ENCODE assay signal across 11 cellular contexts in genomic region chr9:84711936-84712335, GRCh38. TPM values are rescaled to one million over a fixed set of nuclear protein-coding genes. Genes with fewer than 3 reads are reported as not detected.
DNase-seq lines count a peak whose midpoint lies in the region; ATAC-seq and TF ChIP-seq lines count a peak whose summit lies in the region.
"Had no signal": no experiment of that assay in that cellular context is flagged by ENCODE, and none has a peak within 500 bp of the region (broad histone marks: within the 10 kb centered on the region; RNA-seq: fewer than 3 reads in every experiment).

No MANE protein-coding gene starts in this region.

- no peaks in the 10 kb centered on the region for H3K79me2 ChIP-seq in osteoblast (ENCODE audit: insufficient read depth, low read length)

- TF ChIP-seq CTCF in astrocyte of the cerebellum (IDR thresholded peaks at IDR 0.05; ENCODE audit: low read depth, low read length, missing control alignments) = no peak
- no peak for TF ChIP-seq CTCF in osteoblast (IDR thresholded peaks at IDR 0.05; ENCODE audit: extremely low read depth, low read depth, low read length)

- H2AFZ ChIP-seq in osteoblast (ENCODE audit: low read length) = no peak overlapping the region

- no peaks in the 10 kb centered on the region for H3K9me3 ChIP-seq in osteoblast (ENCODE audit: low read depth, low read length)
- H3K9me3 ChIP-seq: testis had no signal

- in situ Hi-C loops in astrocyte of the cerebellum (cut with HindIII; ENCODE audit: low sequenced_read_pairs) = no loop called here

- H3K27me3 ChIP-seq in osteoblast (ENCODE audit: insufficient read depth, low read length) = no peaks in the 10 kb centered on the region
- H3K27me3 ChIP-seq: testis had no signal

- H3K4me1 ChIP-seq in osteoblast (ENCODE audit: insufficient read depth, low read length) = no peaks in the 10 kb centered on the region
- H3K4me1 ChIP-seq: testis had no signal

- ATAC-seq in HG03378 (IDR thresholded peaks at IDR 0.05; ENCODE audit: unreplicated experiment) = no peak

- H3K4me3 ChIP-seq in astrocyte of the cerebellum (ENCODE audit: low read depth, low read length) (no peak overlapping the region), osteoblast (ENCODE audit: insufficient read depth, low read length) (no peak overlapping the region)
- H3K4me3 ChIP-seq: skin epidermis, testis had no signal

- DNase-seq in Daoy (ENCODE audit: low read depth) (peak; percentile 92), MV-4-11 (lab: John Stamatoyannopoulos, UW) (peak; percentile 73), astrocyte of the cerebellum (ENCODE audit: low read depth) (peak; percentile 67), medulla oblongata (ENCODE audit: extremely low spot score) (peak; percentile 88), GM03348 (ENCODE audit: low spot score) (no peak), hepatic stellate cell (ENCODE audit: low spot score) (no peak), osteoblast (ENCODE audit: insufficient read length, low spot score, missing footprints) (no peak)
- DNase-seq: testis had no signal

- H3K36me3 ChIP-seq in osteoblast (ENCODE audit: insufficient read depth, low read length) = no peaks in the 10 kb centered on the region

- H4K20me1 ChIP-seq in osteoblast (ENCODE audit: insufficient read depth, low read length) = no peaks in the 10 kb centered on the region

- no peak overlapping the region for H3K27ac ChIP-seq in osteoblast (ENCODE audit: low read depth, low read length)
- H3K27ac ChIP-seq: HL-60, testis had no signal

- no peak overlapping the region for H3K4me2 ChIP-seq in osteoblast (ENCODE audit: insufficient read depth, low read length)

RNA-seq across cellular contexts. Expression of gene NTRK2, which starts 42.4 kb away (rescaled TPM):
- 0.29 and 0.54 TPM in 2 replicates for total RNA-seq in Daoy (2014; rRNA removed; shearing (Covaris generic))
- total RNA-seq in osteoblast = 3.3 and 5.6 TPM in 2 replicates

Comparison
In these comparisons a context has a peak if more than half of its experiments do, and no peak if none do; other contexts are left out.
1. DNase-seq: peak in Daoy (single experiment), MV-4-11 (single experiment), astrocyte of the cerebellum (single experiment) and medulla oblongata (single experiment); none in GM03348 (single experiment), hepatic stellate cell (single experiment) and osteoblast (single experiment).